ENCODE assay signal across 14 cellular contexts in genomic region chr18:23816740-23817139, GRCh38.
"Had no signal": no experiment of that assay in that cellular context is flagged by ENCODE, and none has a peak within 500 bp of the region (broad histone marks: within the 10 kb centered on the region; RNA-seq: fewer than 3 reads in every experiment).

No MANE protein-coding gene starts in this region.

- ATAC-seq: activated CD4-positive, alpha-beta T cell treated with anti-CD3 and anti-CD28 coated beads for 36 hours; body of pancreas; effector memory CD8-positive, alpha-beta T cell; stimulated activated naive CD8-positive, alpha-beta T cell treated with anti-CD3 and anti-CD28 coated beads, Interleukin-15, Interleukin-2, amounts not matched to agents 100 U/mL and 50 U/mL, for 24 hours had no signal

- H3K27me3 Mint-ChIP-seq: activated CD4-positive, alpha-beta T cell treated with anti-CD3 and anti-CD28 coated beads for 36 hours had no signal

- H3K9me3 Mint-ChIP-seq: activated CD4-positive, alpha-beta memory T cell treated with anti-CD3 and anti-CD28 coated beads for 36 hours; effector memory CD8-positive, alpha-beta T cell; neural crest cell had no signal

- H3K36me3 Mint-ChIP-seq: activated CD4-positive, alpha-beta memory T cell treated with anti-CD3 and anti-CD28 coated beads for 36 hours had no signal

- H3K4me3 Mint-ChIP-seq: activated CD4-positive, alpha-beta memory T cell treated with anti-CD3 and anti-CD28 coated beads for 36 hours; activated CD4-positive, alpha-beta T cell treated with anti-CD3 and anti-CD28 coated beads for 36 hours; effector memory CD8-positive, alpha-beta T cell; neural crest cell had no signal

- H3K4me1 Mint-ChIP-seq: activated CD4-positive, alpha-beta T cell treated with anti-CD3 and anti-CD28 coated beads for 36 hours; neural crest cell had no signal

- H3K9me3 ChIP-seq: body of pancreas, prostate gland, right atrium auricular region, tibial nerve had no signal

- H3K27ac ChIP-seq: body of pancreas, prostate gland, right atrium auricular region had no signal

- H3K4me3 ChIP-seq: body of pancreas, prostate gland, right atrium auricular region, tibial nerve had no signal

- H3K27ac Mint-ChIP-seq: activated CD4-positive, alpha-beta memory T cell treated with anti-CD3 and anti-CD28 coated beads for 36 hours; activated CD4-positive, alpha-beta T cell treated with anti-CD3 and anti-CD28 coated beads for 36 hours; effector memory CD8-positive, alpha-beta T cell had no signal

- H3K36me3 ChIP-seq: prostate gland, right atrium auricular region, tibial nerve had no signal

- DNase-seq: activated CD4-positive, alpha-beta memory T cell treated with anti-CD3 and anti-CD28 coated beads for 36 hours; activated CD4-positive, alpha-beta T cell treated with anti-CD3 and anti-CD28 coated beads for 36 hours; activated naive CD4-positive, alpha-beta T cell treated with Interleukin-2 at 50 U/mL for 16 hours; body of pancreas; dermis blood vessel endothelial cell; effector memory CD8-positive, alpha-beta T cell; midbrain; stimulated activated CD4-positive, alpha-beta T cell treated with anti-CD3 and anti-CD28 coated beads, Interleukin-2, amount 100 ng/mL, for 24 hours; stimulated activated naive CD8-positive, alpha-beta T cell treated with anti-CD3 and anti-CD28 coated beads, Interleukin-15, Interleukin-2, amounts not matched to agents 100 U/mL and 50 U/mL, for 24 hours; T-helper 2 cell had no signal

- H3K4me1 ChIP-seq: body of pancreas, prostate gland, right atrium auricular region, tibial nerve had no signal

- H3K27me3 ChIP-seq: body of pancreas, right atrium auricular region, tibial nerve had no signal
